8 cellular contexts compared by ENCODE assay signal in the genomic region with DNA sequence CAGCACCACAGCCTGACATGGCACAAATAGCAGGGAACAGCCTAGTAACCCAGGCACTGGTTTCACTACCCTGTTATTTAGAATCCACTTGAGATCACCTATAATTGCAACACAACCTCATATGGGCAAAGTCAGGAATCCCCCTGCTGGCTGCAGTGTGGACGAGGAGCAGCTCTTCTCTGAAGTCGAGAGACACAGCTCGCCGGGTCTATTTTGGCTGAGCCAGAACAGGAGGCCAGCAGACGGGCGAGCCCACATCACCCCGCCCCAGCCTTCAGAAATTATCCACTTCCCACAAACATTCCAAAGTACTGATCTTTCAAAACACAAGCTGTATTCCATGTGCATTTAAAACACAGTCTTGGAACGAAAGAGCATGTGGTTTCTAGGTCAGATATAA.
DNase-seq lines count a peak whose midpoint lies in the region; ATAC-seq and TF ChIP-seq lines count a peak whose summit lies in the region.

No MANE protein-coding gene starts in this region.

- peaks cover 15% of the 10 kb centered on the region for H3K4me1 ChIP-seq in BE2C
- H3K4me1 ChIP-seq in mucosa of descending colon (ENCODE audit: low read depth), result peaks cover 14% of the 10 kb centered on the region

- ATAC-seq in mucosa of descending colon (peak; percentile 48), HG03039 (IDR thresholded peaks at IDR 0.05; ENCODE audit: unreplicated experiment) (no peak), GM21447 (IDR thresholded peaks at IDR 0.05; ENCODE audit: unreplicated experiment) (no peak)

- H3K4me3 ChIP-seq in BE2C (ENCODE audit: low read depth, low read length) (no peak overlapping the region), mucosa of descending colon (no peak overlapping the region)

- no peaks in the 10 kb centered on the region for H3K9me3 ChIP-seq in BE2C
- no peaks in the 10 kb centered on the region for H3K9me3 ChIP-seq in mucosa of descending colon

- TF ChIP-seq CTCF in BE2C (IDR thresholded peaks at IDR 0.05; ENCODE audit: low read depth, low read length) (peak; percentile 38), mucosa of descending colon (IDR thresholded peaks at IDR 0.05) (no peak)

- peaks cover 7% of the 10 kb centered on the region; the same call in 1 of the 2 replicates for H3K36me3 ChIP-seq in BE2C
- H3K36me3 ChIP-seq in mucosa of descending colon (ENCODE audit: low read depth), result no peaks in the 10 kb centered on the region

- no peaks in the 10 kb centered on the region for H3K27me3 ChIP-seq in BE2C

- DNase-seq in BE2C (no peak), NAMALWA (ENCODE audit: low spot score) (peak; percentile 22), dedifferentiated amniotic fluid mesenchymal stem cell (ENCODE audit: extremely low spot score) (peak; percentile 90), mucosa of descending colon (peak in 2 of 3 donors; percentile 49 to 55), NCI-H1048 (lab: John Stamatoyannopoulos, UW) (no peak), cerebellar nuclear complex (lab: John Stamatoyannopoulos, UW) (no peak)

- intact Hi-C loops in mucosa of descending colon (cut with DNase I, micrococcal nuclease), result loop anchor here in 1 of 2 donors (10.0 kb wide), 1 partner anchor 204 kb away; no protein-coding TSS in a partner anchor

Comparison
In these comparisons a context has a peak if more than half of its experiments do, and no peak if none do; other contexts are left out.
1. DNase-seq: peak in NAMALWA (single experiment), dedifferentiated amniotic fluid mesenchymal stem cell (single experiment) and mucosa of descending colon (2 of 3); none in BE2C (single experiment), NCI-H1048 (single experiment) and cerebellar nuclear complex (0 of 2).